Comparison of ENCODE assay signal across 1 cellular context in the genomic region with DNA sequence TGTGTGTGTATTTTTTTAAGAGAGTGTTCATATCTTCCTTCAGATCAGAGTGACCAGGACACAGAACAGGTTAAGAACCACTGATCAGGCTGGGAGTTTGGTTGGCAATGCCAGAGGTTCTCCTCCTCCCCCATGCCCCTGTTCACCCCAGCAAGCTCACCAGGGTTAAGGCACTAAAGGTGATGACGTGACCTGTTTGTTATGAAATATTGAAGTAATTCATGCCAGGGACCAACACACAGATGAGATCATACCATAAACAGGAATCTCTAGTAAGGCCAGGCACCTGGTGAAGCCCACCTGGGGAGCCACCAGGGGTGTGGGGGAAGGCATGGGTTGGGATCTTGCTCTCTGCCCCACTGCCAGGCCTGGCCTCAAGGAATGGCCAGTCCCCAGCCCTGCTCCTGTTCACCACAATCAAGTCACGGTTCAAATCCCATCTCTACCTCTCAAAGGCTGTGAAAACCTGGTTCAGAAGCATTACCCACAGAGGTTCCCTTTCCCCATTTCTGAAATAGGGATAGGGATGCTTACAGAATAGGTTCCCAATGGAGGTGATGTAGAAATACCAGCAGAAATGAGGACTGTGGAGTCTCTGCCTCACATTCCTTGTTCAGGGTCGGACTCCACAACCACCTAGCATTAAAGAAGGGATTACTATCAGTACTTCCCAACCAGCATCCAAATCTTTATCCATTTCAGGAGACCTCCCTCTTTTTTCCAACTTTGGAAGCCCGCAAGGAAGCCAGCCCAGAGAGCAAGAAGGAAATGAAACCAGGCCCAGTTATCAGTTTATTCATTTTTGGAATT.
TF ChIP-seq lines count a peak whose summit lies in the region.

No MANE protein-coding gene starts in this region.

TF ChIP-seq in A549, 52 proteins besides CTCF, POLR2A, EP300 and RAD21 (continued from another document):
- TF ChIP-seq, protein P1, sequence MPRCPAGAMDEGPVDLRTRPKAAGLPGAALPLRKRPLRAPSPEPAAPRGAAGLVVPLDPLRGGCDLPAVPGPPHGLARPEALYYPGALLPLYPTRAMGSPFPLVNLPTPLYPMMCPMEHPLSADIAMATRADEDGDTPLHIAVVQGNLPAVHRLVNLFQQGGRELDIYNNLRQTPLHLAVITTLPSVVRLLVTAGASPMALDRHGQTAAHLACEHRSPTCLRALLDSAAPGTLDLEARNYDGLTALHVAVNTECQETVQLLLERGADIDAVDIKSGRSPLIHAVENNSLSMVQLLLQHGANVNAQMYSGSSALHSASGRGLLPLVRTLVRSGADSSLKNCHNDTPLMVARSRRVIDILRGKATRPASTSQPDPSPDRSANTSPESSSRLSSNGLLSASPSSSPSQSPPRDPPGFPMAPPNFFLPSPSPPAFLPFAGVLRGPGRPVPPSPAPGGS (IDR thresholded peaks at IDR 0.05): peak; percentile 6; the same call in 1 of the 3 replicates
- TF ChIP-seq CBX2 (IDR thresholded peaks at IDR 0.05; ENCODE audit: borderline replicate concordance, low read depth) (no peak), KDM5A (IDR thresholded peaks at IDR 0.05) (no peak), NR3C1 (IDR thresholded peaks at IDR 0.05) (no peak), KDM1A (IDR thresholded peaks at IDR 0.05; ENCODE audit: low read depth) (no peak), CHD4 (IDR thresholded peaks at IDR 0.05; ENCODE audit: borderline replicate concordance) (no peak), ZC3H11A (IDR thresholded peaks at IDR 0.05) (no peak), MYC (IDR thresholded peaks at IDR 0.05; ENCODE audit: borderline replicate concordance, low read length) (no peak), JUNB (IDR thresholded peaks at IDR 0.05) (peak; percentile 10; the same call in 1 of the 2 replicates), BHLHE40 (IDR thresholded peaks at IDR 0.05; ENCODE audit: low read depth, low read length) (no peak), PHF8 (IDR thresholded peaks at IDR 0.05; ENCODE audit: borderline replicate concordance, low read depth) (no peak), RFX5 (IDR thresholded peaks at IDR 0.05) (no peak), MAZ (IDR thresholded peaks at IDR 0.05; ENCODE audit: borderline replicate concordance, low read depth, low read length) (no peak), NFE2L2 (conservative IDR thresholded peaks at IDR 0.05; ENCODE audit: low read length) (no peak), HOXB5 (CRISPR knock-in tag; IDR thresholded peaks at IDR 0.05) (peak; percentile 78; the same call in 1 of the 2 replicates), EHMT2 (IDR thresholded peaks at IDR 0.05; ENCODE audit: low read depth) (no peak), FOXS1 (CRISPR knock-in tag; IDR thresholded peaks at IDR 0.05) (no peak; the same call in 1 of the 2 replicates), ZSCAN20 (CRISPR knock-in tag; IDR thresholded peaks at IDR 0.05) (no peak), NPAS2 (CRISPR knock-in tag; IDR thresholded peaks at IDR 0.05; ENCODE audit: borderline replicate concordance) (no peak), CEBPB (IDR thresholded peaks at IDR 0.05) (peak; percentile 8 to 66; a peak in 2 of 4 replicates), HOXB13 (CRISPR knock-in tag; IDR thresholded peaks at IDR 0.05; ENCODE audit: low read depth) (peak; percentile 81), ESRRA (IDR thresholded peaks at IDR 0.05; ENCODE audit: borderline replicate concordance, low read length) (no peak), FOSL2 (IDR thresholded peaks at IDR 0.05) (0 out of 2 replicates have a peak, but pooled peaks have one; percentile 18), FOSL2 (CRISPR knock-in tag; IDR thresholded peaks at IDR 0.05) (peak; percentile 45), CHD2 (IDR thresholded peaks at IDR 0.05; ENCODE audit: low read length, partially characterized antibody) (peak; percentile 18), CBX8 (IDR thresholded peaks at IDR 0.05) (no peak), SMC3 (IDR thresholded peaks at IDR 0.05) (peak; percentile 5; the same call in 1 of the 3 replicates), GATA3 (IDR thresholded peaks at IDR 0.05; ENCODE audit: borderline replicate concordance) (peak; percentile 73), HEYL (CRISPR knock-in tag; IDR thresholded peaks at IDR 0.05) (no peak), TP53 (CRISPR knock-in tag; IDR thresholded peaks at IDR 0.05) (no peak; the same call in none of the 2 replicates)
- TF ChIP-seq, protein P2, sequence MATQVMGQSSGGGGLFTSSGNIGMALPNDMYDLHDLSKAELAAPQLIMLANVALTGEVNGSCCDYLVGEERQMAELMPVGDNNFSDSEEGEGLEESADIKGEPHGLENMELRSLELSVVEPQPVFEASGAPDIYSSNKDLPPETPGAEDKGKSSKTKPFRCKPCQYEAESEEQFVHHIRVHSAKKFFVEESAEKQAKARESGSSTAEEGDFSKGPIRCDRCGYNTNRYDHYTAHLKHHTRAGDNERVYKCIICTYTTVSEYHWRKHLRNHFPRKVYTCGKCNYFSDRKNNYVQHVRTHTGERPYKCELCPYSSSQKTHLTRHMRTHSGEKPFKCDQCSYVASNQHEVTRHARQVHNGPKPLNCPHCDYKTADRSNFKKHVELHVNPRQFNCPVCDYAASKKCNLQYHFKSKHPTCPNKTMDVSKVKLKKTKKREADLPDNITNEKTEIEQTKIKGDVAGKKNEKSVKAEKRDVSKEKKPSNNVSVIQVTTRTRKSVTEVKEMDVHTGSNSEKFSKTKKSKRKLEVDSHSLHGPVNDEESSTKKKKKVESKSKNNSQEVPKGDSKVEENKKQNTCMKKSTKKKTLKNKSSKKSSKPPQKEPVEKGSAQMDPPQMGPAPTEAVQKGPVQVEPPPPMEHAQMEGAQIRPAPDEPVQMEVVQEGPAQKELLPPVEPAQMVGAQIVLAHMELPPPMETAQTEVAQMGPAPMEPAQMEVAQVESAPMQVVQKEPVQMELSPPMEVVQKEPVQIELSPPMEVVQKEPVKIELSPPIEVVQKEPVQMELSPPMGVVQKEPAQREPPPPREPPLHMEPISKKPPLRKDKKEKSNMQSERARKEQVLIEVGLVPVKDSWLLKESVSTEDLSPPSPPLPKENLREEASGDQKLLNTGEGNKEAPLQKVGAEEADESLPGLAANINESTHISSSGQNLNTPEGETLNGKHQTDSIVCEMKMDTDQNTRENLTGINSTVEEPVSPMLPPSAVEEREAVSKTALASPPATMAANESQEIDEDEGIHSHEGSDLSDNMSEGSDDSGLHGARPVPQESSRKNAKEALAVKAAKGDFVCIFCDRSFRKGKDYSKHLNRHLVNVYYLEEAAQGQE (IDR thresholded peaks at IDR 0.05): no peak; the same call in 1 of the 2 replicates
- TF ChIP-seq, protein P3, sequence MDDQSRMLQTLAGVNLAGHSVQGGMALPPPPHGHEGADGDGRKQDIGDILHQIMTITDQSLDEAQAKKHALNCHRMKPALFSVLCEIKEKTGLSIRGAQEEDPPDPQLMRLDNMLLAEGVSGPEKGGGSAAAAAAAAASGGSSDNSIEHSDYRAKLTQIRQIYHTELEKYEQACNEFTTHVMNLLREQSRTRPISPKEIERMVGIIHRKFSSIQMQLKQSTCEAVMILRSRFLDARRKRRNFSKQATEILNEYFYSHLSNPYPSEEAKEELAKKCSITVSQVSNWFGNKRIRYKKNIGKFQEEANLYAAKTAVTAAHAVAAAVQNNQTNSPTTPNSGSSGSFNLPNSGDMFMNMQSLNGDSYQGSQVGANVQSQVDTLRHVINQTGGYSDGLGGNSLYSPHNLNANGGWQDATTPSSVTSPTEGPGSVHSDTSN (IDR thresholded peaks at IDR 0.05): peak; percentile 88
- TF ChIP-seq, protein P4, sequence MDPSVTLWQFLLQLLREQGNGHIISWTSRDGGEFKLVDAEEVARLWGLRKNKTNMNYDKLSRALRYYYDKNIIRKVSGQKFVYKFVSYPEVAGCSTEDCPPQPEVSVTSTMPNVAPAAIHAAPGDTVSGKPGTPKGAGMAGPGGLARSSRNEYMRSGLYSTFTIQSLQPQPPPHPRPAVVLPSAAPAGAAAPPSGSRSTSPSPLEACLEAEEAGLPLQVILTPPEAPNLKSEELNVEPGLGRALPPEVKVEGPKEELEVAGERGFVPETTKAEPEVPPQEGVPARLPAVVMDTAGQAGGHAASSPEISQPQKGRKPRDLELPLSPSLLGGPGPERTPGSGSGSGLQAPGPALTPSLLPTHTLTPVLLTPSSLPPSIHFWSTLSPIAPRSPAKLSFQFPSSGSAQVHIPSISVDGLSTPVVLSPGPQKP (IDR thresholded peaks at IDR 0.05; ENCODE audit: low read depth, low read length): no peak
- TF ChIP-seq, protein P5, sequence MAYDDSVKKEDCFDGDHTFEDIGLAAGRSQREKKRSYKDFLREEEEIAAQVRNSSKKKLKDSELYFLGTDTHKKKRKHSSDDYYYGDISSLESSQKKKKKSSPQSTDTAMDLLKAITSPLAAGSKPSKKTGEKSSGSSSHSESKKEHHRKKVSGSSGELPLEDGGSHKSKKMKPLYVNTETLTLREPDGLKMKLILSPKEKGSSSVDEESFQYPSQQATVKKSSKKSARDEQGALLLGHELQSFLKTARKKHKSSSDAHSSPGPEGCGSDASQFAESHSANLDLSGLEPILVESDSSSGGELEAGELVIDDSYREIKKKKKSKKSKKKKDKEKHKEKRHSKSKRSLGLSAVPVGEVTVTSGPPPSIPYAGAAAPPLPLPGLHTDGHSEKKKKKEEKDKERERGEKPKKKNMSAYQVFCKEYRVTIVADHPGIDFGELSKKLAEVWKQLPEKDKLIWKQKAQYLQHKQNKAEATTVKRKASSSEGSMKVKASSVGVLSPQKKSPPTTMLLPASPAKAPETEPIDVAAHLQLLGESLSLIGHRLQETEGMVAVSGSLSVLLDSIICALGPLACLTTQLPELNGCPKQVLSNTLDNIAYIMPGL (CRISPR knock-in tag; IDR thresholded peaks at IDR 0.05; ENCODE audit: borderline replicate concordance): no peak; the same call in none of the 2 replicates
- TF ChIP-seq, protein P6, sequence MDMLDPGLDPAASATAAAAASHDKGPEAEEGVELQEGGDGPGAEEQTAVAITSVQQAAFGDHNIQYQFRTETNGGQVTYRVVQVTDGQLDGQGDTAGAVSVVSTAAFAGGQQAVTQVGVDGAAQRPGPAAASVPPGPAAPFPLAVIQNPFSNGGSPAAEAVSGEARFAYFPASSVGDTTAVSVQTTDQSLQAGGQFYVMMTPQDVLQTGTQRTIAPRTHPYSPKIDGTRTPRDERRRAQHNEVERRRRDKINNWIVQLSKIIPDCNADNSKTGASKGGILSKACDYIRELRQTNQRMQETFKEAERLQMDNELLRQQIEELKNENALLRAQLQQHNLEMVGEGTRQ (IDR thresholded peaks at IDR 0.05): no peak
